ENCODE assay signal across 22 cellular contexts in the genomic region with DNA sequence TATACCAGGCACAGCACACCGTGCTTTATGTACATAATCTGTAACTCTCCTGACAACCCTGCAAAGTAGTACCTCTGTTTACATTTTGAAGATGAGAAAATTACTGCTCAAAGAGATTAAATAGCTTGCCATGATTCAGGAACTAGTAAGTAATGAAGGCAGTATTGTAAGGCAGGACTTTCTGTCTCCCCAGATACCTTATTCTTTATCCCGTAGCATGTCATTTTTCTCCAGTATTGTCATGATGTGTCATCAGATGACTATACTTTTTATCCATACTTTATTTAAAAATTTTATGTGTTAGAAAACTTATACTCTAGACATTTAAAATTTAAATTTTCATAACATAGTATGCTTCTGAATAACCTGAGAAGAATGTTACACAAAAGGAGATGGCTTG.
A peak's percentile ranks its signal among the peaks of the same experiment; 100 is the strongest.
DNase-seq lines count a peak whose midpoint lies in the region; ATAC-seq and TF ChIP-seq lines count a peak whose summit lies in the region.
"Had no signal": no experiment of that assay in that cellular context is flagged by ENCODE, and none has a peak within 500 bp of the region (broad histone marks: within the 10 kb centered on the region; RNA-seq: fewer than 3 reads in every experiment).

No MANE protein-coding gene starts in this region.

- TF ChIP-seq POLR2A in IMR-90 (IDR thresholded peaks at IDR 0.05; ENCODE audit: low read depth, low read length), result no peak
- TF ChIP-seq POLR2A in gastroesophageal sphincter (IDR thresholded peaks at IDR 0.05), result no peak
- TF ChIP-seq POLR2A in transverse colon (IDR thresholded peaks at IDR 0.05), result no peak

- no peak overlapping the region for H3K4ac ChIP-seq in IMR-90 (ENCODE audit: low read depth, low read length)

- H2AFZ ChIP-seq in IMR-90 (replicated peaks; ENCODE audit: low read length, poor library complexity), result no peak overlapping the region
- H2AFZ ChIP-seq: GM23338 had no signal

- H3K27me3 ChIP-seq in IMR-90 (ENCODE audit: control insufficient read depth, insufficient read depth, low read length) (no peaks in the 10 kb centered on the region), RWPE2 (ENCODE audit: insufficient read depth, poor library complexity, severe bottlenecking) (no peaks in the 10 kb centered on the region), gastroesophageal sphincter (no peaks in the 10 kb centered on the region), transverse colon (no peaks in the 10 kb centered on the region)

- H2BK20ac ChIP-seq in IMR-90 (ENCODE audit: low read depth, low read length), result no peak overlapping the region

- no peaks in the 10 kb centered on the region for H3K36me3 ChIP-seq in IMR-90 (ENCODE audit: control insufficient read depth, insufficient read depth, low read length)
- H3K36me3 ChIP-seq in RWPE2 (ENCODE audit: low read depth), result no peaks in the 10 kb centered on the region
- H3K36me3 ChIP-seq in gastroesophageal sphincter, result no peaks in the 10 kb centered on the region
- H3K36me3 ChIP-seq in transverse colon, result no peaks in the 10 kb centered on the region

- BruUV-seq in IMR-90 (replicated peaks; lab: Mats Ljungman, UMichigan), result no TSS peak

- CTCF ChIA-PET in IMR-90 (lab: Yijun Ruan, JAX), result no interaction called here

- H2BK15ac ChIP-seq in IMR-90 (ENCODE audit: low read depth, low read length), result no peak overlapping the region

- TF ChIP-seq RAD21 in IMR-90 (IDR thresholded peaks at IDR 0.05; ENCODE audit: low read length), result no peak

- no peak overlapping the region for H2AK5ac ChIP-seq in IMR-90 (ENCODE audit: low read depth, low read length)

- H3K9me3 ChIP-seq in IMR-90 (ENCODE audit: control insufficient read depth, insufficient read depth, low read length), result no peaks in the 10 kb centered on the region; the same call in 1 of the 2 replicates
- H3K9me3 ChIP-seq in RWPE2 (ENCODE audit: severe bottlenecking), result no peaks in the 10 kb centered on the region
- H3K9me3 ChIP-seq in gastroesophageal sphincter, result no peaks in the 10 kb centered on the region
- no peaks in the 10 kb centered on the region for H3K9me3 ChIP-seq in transverse colon

- POLR2A ChIA-PET in IMR-90 (lab: Charles Lee; ENCODE audit: unreplicated experiment), result interaction anchor here (0.6 kb wide), 1 partner anchor 552 kb away, joined by 3 read pairs; no protein-coding TSS in a partner anchor

- dilution Hi-C loops in IMR-90 (cut with HindIII; ENCODE audit: low sequenced_read_pairs, unreplicated experiment), result no loop called here

- TF ChIP-seq CTCF in IMR-90 (conservative IDR thresholded peaks at IDR 0.05; ENCODE audit: low read depth, low read length) (no peak), RWPE2 (IDR thresholded peaks at IDR 0.05; ENCODE audit: poor library complexity, severe bottlenecking) (no peak), gastroesophageal sphincter (IDR thresholded peaks at IDR 0.05) (no peak), transverse colon (IDR thresholded peaks at IDR 0.05) (no peak)

- H4K20me1 ChIP-seq in IMR-90 (ENCODE audit: insufficient read depth, low read length), result no peaks in the 10 kb centered on the region

- no peak overlapping the region for H3K27ac ChIP-seq in IMR-90 (ENCODE audit: insufficient read depth, low read length)
- no peak overlapping the region for H3K27ac ChIP-seq in RWPE2 (ENCODE audit: poor library complexity, severe bottlenecking)
- H3K27ac ChIP-seq in gastroesophageal sphincter, result peak overlapping the region; percentile 38 to 70 (median 58)
- peak overlapping the region in 3 of 4 donors; percentile 30 to 72 (median 42) for H3K27ac ChIP-seq in transverse colon
- H3K27ac ChIP-seq: SK-N-MC had no signal

- no peak overlapping the region for H2AK9ac ChIP-seq in IMR-90 (replicated peaks; ENCODE audit: low read depth, low read length, poor library complexity)

- in situ Hi-C loops in IMR-90 (cut with MboI; ENCODE audit: low sequenced_read_pairs) (loop anchor here (10.0 kb wide), 2 partner anchors 554 to 994 kb away; no protein-coding TSS in a partner anchor), transverse colon (cut with MboI; ENCODE audit: low pct_ligation_motif_present in 1 of 4, low pct_unique_long_range_greater_than_20kb in 1 of 4, low sequenced_read_pairs in 3 of 4) (loop anchor here in 3 of 4 donors (25.0 kb wide), 2 partner anchors 552 to 1002 kb away; no protein-coding TSS in a partner anchor)

- TF ChIP-seq EP300 in gastroesophageal sphincter (IDR thresholded peaks at IDR 0.05), result no peak
- TF ChIP-seq EP300 in transverse colon (IDR thresholded peaks at IDR 0.05; ENCODE audit: low read depth), result no peak

- ATAC-seq in IMR-90 (ENCODE audit: low read depth) (peak; percentile 61), RWPE2 (ENCODE audit: low read depth) (peak; percentile 42; the same call in 2 of the 3 replicates), gastroesophageal sphincter (no peak), GM21529 (IDR thresholded peaks at IDR 0.05; ENCODE audit: unreplicated experiment) (no peak), esophagus mucosa (no peak)
- ATAC-seq: GM23338, HCT116 had no signal

- H4K91ac ChIP-seq in IMR-90 (ENCODE audit: insufficient read depth, low read depth, low read length), result no peak overlapping the region

- no CpG with 5 or more reads among the region's 2 CpGs for WGBS in IMR-90 (ENCODE audit: extremely low coverage in 2 of 2, insufficient read length in 1 of 2), 2 experiments
- WGBS in gastroesophageal sphincter (ENCODE audit: low coverage in 1 of 2), 2 donors, result 15 to 33% methylated on average over 2 of the region's 2 CpGs
- 58 to 83% methylated on average over 2 of the region's 2 CpGs for WGBS in transverse colon (ENCODE audit: low coverage in 1 of 2), 2 donors

- H2BK120ac ChIP-seq in IMR-90 (ENCODE audit: low read depth, low read length), result no peak overlapping the region

- H4K5ac ChIP-seq in IMR-90 (ENCODE audit: low read depth, low read length), result no peak overlapping the region

- peaks cover 4% of the 10 kb centered on the region; the same call in 1 of the 2 replicates for H3K4me1 ChIP-seq in IMR-90 (ENCODE audit: control insufficient read depth, insufficient read depth, low read length)
- H3K4me1 ChIP-seq in RWPE2 (ENCODE audit: insufficient read depth, poor library complexity, severe bottlenecking), result peaks cover 12% of the 10 kb centered on the region
- H3K4me1 ChIP-seq in gastroesophageal sphincter, result peaks cover 0 to 34% (median 7%) of the 10 kb centered on the region in 3 donors
- peaks cover 0 to 5% (median 0%) of the 10 kb centered on the region in 4 donors for H3K4me1 ChIP-seq in transverse colon

- no peak overlapping the region for H3K4me2 ChIP-seq in IMR-90 (ENCODE audit: low read depth, low read length)
- H3K4me2 ChIP-seq: GM23338 had no signal

- H3K23ac ChIP-seq in IMR-90 (ENCODE audit: low read depth, low read length), result no peak overlapping the region

- no peak overlapping the region for H4K8ac ChIP-seq in IMR-90 (ENCODE audit: low read depth in 2 of 2, low read length in 2 of 2)

- peaks cover 0 to 14% of the 10 kb centered on the region in 2 experiments; a peak in 1 of 4 replicates for H3K79me1 ChIP-seq in IMR-90 (ENCODE audit: low read depth in 1 of 2, low read length in 2 of 2)

- DNase-seq in IMR-90, result peak; percentile 49
- DNase-seq in RWPE2 (ENCODE audit: low spot score), result no peak
- no peak for DNase-seq in transverse colon
- no peak for DNase-seq in stimulated activated CD4-positive, alpha-beta T cell treated with anti-CD3 and anti-CD28 coated beads, Interleukin-4, amount 100 ng/mL, for 4 hours
- DNase-seq: ACHN, AML-193, DMS 273 treated with DMSO at 0.1 percent for 48 hours, DND-41, GDM1, KBM-7, MV-4-11, NCI-H1417, NCI-H187 treated with DMSO at 0.1 percent for 48 hours, NCI-H2227 treated with DMSO at 0.1 percent for 48 hours, NCI-H524 treated with DMSO at 0.1 percent for 48 hours, Right ventricle myocardium superior had no signal

- H3K9me1 ChIP-seq in IMR-90 (ENCODE audit: insufficient read depth, low read length), result no peaks in the 10 kb centered on the region

- H3K9ac ChIP-seq in IMR-90 (ENCODE audit: low read depth, low read length), result no peak overlapping the region

- no peak overlapping the region for H3K56ac ChIP-seq in IMR-90 (ENCODE audit: extremely low read depth, insufficient read depth, low read length)

- H3K4me3 ChIP-seq in IMR-90 (ENCODE audit: insufficient read depth, low read depth, low read length) (no peak overlapping the region), RWPE2 (ENCODE audit: severe bottlenecking) (no peak overlapping the region), gastroesophageal sphincter (no peak overlapping the region), transverse colon (no peak overlapping the region)
- H3K4me3 ChIP-seq: GM23338, SK-N-MC had no signal

- H2BK5ac ChIP-seq in IMR-90 (ENCODE audit: low read depth, low read length, poor library complexity, severe bottlenecking), result no peak overlapping the region

- intact Hi-C loops in IMR-90 (cut with micrococcal nuclease), result no loop called here
- intact Hi-C loops in transverse colon (cut with DNase I; ENCODE audit: low total_unique reads), result no loop called here

- H3K14ac ChIP-seq in IMR-90 (replicated peaks; ENCODE audit: low read depth, low read length), result no peak overlapping the region

- H3K18ac ChIP-seq in IMR-90 (ENCODE audit: low read depth, low read length), result no peak overlapping the region

TF ChIP-seq in IMR-90, 13 proteins besides CTCF, POLR2A, EP300 and RAD21:
- TF ChIP-seq, protein P1, sequence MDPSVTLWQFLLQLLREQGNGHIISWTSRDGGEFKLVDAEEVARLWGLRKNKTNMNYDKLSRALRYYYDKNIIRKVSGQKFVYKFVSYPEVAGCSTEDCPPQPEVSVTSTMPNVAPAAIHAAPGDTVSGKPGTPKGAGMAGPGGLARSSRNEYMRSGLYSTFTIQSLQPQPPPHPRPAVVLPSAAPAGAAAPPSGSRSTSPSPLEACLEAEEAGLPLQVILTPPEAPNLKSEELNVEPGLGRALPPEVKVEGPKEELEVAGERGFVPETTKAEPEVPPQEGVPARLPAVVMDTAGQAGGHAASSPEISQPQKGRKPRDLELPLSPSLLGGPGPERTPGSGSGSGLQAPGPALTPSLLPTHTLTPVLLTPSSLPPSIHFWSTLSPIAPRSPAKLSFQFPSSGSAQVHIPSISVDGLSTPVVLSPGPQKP (IDR thresholded peaks at IDR 0.05; ENCODE audit: borderline replicate concordance, low read depth, low read length), result no peak
TF ChIP-seq in IMR-90: peak in this region for 0.

Comparison
In these comparisons a context has a peak if more than half of its experiments do, and no peak if none do; other contexts are left out.
1. ATAC-seq: peak in IMR-90 (single experiment) and RWPE2 (single experiment); none in gastroesophageal sphincter (single experiment), GM21529 (single experiment) and esophagus mucosa (single experiment).
2. H3K27ac ChIP-seq: peak in gastroesophageal sphincter (4 of 4) and transverse colon (3 of 4); none in IMR-90 (single experiment) and RWPE2 (single experiment).